10 cellular contexts compared by ENCODE assay signal in the genomic region with DNA sequence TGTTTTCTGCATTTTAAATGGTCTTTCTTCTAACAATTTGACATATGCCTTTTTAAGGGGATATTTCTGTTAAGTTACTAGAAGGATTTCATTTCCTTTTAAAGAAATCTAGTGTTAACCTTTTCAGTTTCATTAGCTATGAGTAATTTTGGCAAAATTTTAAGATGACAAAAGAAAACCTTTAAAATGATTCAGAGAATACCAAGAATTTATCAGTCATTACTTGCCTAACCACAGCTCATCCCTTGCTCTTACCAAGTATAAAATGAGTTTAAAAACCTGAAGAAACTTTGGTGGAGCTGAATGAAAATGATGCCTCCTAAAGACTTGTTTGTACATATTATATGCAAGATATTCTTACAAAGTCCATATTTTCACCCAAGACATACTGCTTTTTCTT.
A peak's percentile ranks its signal among the peaks of the same experiment; 100 is the strongest.
DNase-seq lines count a peak whose midpoint lies in the region; ATAC-seq and TF ChIP-seq lines count a peak whose summit lies in the region.
"Had no signal": no experiment of that assay in that cellular context is flagged by ENCODE, and none has a peak within 500 bp of the region (broad histone marks: within the 10 kb centered on the region; RNA-seq: fewer than 3 reads in every experiment).

No MANE protein-coding gene starts in this region.

- no peaks in the 10 kb centered on the region for H3K27me3 Mint-ChIP-seq in T-cell
- H3K27me3 Mint-ChIP-seq: activated CD4-positive, alpha-beta T cell treated with anti-CD3 and anti-CD28 coated beads, Interleukin-2, amount 10 ng/mL, durations not matched to agents 7 days and 5 days had no signal

- TF ChIP-seq CTCF in AG04449 (IDR thresholded peaks at IDR 0.05; ENCODE audit: insufficient read depth, low read length, missing control alignments) (no peak), astrocyte of the spinal cord (IDR thresholded peaks at IDR 0.05; ENCODE audit: low read depth, low read length) (no peak)

- H3K9me3 Mint-ChIP-seq in T-cell: no peaks in the 10 kb centered on the region

- ATAC-seq in GM19043 (IDR thresholded peaks at IDR 0.05; ENCODE audit: low read depth, unreplicated experiment): peak; percentile 43
- ATAC-seq in HG03175 (IDR thresholded peaks at IDR 0.05; ENCODE audit: unreplicated experiment): peak; percentile 44
- ATAC-seq in T-cell (replicated peaks in 1 of 4): no peak

- H3K4me3 Mint-ChIP-seq in T-cell: no peak overlapping the region
- H3K4me3 Mint-ChIP-seq: activated CD4-positive, alpha-beta T cell treated with anti-CD3 and anti-CD28 coated beads, Interleukin-2, amount 10 ng/mL, durations not matched to agents 7 days and 5 days had no signal

- DNase-seq in AG04449 (ENCODE audit: low read depth, low spot score): peak; percentile 66
- DNase-seq in astrocyte of the spinal cord (ENCODE audit: low read depth, low spot score): peak; percentile 81
- DNase-seq in amygdala (lab: John Stamatoyannopoulos, UW): no peak
- DNase-seq in stimulated activated CD4-positive, alpha-beta T cell treated with anti-CD3 and anti-CD28 coated beads, Interleukin-15, amount 100 ng/mL, for 24 hours: no peak
- DNase-seq in GM19240 (ENCODE audit: insufficient read length, low spot score): no peak
- DNase-seq in T-cell: no peak
- DNase-seq: activated CD4-positive, alpha-beta T cell treated with anti-CD3 and anti-CD28 coated beads, Interleukin-2, amount 10 ng/mL, durations not matched to agents 7 days and 5 days; head of caudate nucleus had no signal

- in situ Hi-C loops in astrocyte of the spinal cord (cut with HindIII; ENCODE audit: low sequenced_read_pairs): no loop called here

- H3K4me1 Mint-ChIP-seq in T-cell: peaks cover 47 to 56% (median 51%) of the 10 kb centered on the region in 3 donors

- POLR2A ChIA-PET in AG04449 (lab: Yijun Ruan, JAX): interaction anchor here (0.7 kb wide), 2 partner anchors 10 to 100 kb away, joined by 3 to 6 read pairs; no protein-coding TSS in a partner anchor
- POLR2A ChIA-PET in T-cell (lab: Charles Lee): no interaction called here

- peaks cover 15% of the 10 kb centered on the region for H3K36me3 Mint-ChIP-seq in T-cell

- H3K27ac Mint-ChIP-seq in T-cell: no peak overlapping the region
- H3K27ac Mint-ChIP-seq: activated CD4-positive, alpha-beta T cell treated with anti-CD3 and anti-CD28 coated beads, Interleukin-2, amount 10 ng/mL, durations not matched to agents 7 days and 5 days had no signal

- CTCF ChIA-PET in AG04449 (lab: Yijun Ruan, JAX): interaction anchor here (1.4 kb wide), 1 partner anchor 13 kb away, joined by 3 read pairs; no protein-coding TSS in a partner anchor
- CTCF ChIA-PET in T-cell (lab: Charles Lee): interaction anchor here in 1 of 2 donors (0.6 kb wide), 1 partner anchor 235 kb away, joined by 3 read pairs; no protein-coding TSS in a partner anchor

- H3K4me3 ChIP-seq in AG04449 (ENCODE audit: low read depth, low read length): no peak overlapping the region
- H3K4me3 ChIP-seq in astrocyte of the spinal cord (ENCODE audit: low read depth, low read length): no peak overlapping the region

Comparison
In these comparisons a context has a peak if more than half of its experiments do, and no peak if none do; other contexts are left out.
1. DNase-seq: peak in AG04449 (single experiment) and astrocyte of the spinal cord (single experiment); none in amygdala (0 of 56), stimulated activated CD4-positive, alpha-beta T cell treated with anti-CD3 and anti-CD28 coated beads, Interleukin-15, amount 100 ng/mL, for 24 hours (single experiment), GM19240 (single experiment) and T-cell (0 of 34).
2. ATAC-seq: peak in GM19043 (single experiment) and HG03175 (single experiment); none in T-cell (0 of 4).